18 cellular contexts compared by ENCODE assay signal in genomic region chr14:102264775-102265174, GRCh38. TPM values are rescaled to one million over a fixed set of nuclear protein-coding genes. Genes with fewer than 3 reads are reported as not detected.
DNase-seq lines count a peak whose midpoint lies in the region; ATAC-seq and TF ChIP-seq lines count a peak whose summit lies in the region.
"Had no signal": no experiment of that assay in that cellular context is flagged by ENCODE, and none has a peak within 500 bp of the region (broad histone marks: within the 10 kb centered on the region; RNA-seq: fewer than 3 reads in every experiment).

No MANE protein-coding gene starts in this region.

- H3K79me2 ChIP-seq in neural cell (replicated peaks; ENCODE audit: insufficient read depth, low read length) = no peaks in the 10 kb centered on the region

- H3K9me2 ChIP-seq in neural cell (ENCODE audit: insufficient read depth, low read length) = no peaks in the 10 kb centered on the region

- TF ChIP-seq POLR2A in body of pancreas (IDR thresholded peaks at IDR 0.05) = peak in 1 of 3 donors; percentile 16

- no peaks in the 10 kb centered on the region for H3K9me3 Mint-ChIP-seq in Calu3 (ENCODE audit: low read depth, unreplicated experiment)
- H3K9me3 Mint-ChIP-seq: CD4-positive, alpha-beta memory T cell; effector memory CD8-positive, alpha-beta T cell; natural killer cell treated with Interleukin-12 subunit alpha and Interleukin-12 subunit beta and Interleukin-15 and Interleukin-18, amount 100 ng/mL, for 72 hours; stimulated activated naive CD8-positive, alpha-beta T cell treated with anti-CD3 and anti-CD28 coated beads, Interleukin-15, amount 100 ng/mL, for 72 hours; T-helper 2 cell treated with Interferon-gamma antibody and Interleukin-4, amounts not matched to agents 5 μg/mL and 100 μg/mL, for 36 hours had no signal

- H3K9me3 ChIP-seq in body of pancreas (no peaks in the 10 kb centered on the region), neural cell (ENCODE audit: low read length) (no peaks in the 10 kb centered on the region)

- TF ChIP-seq CTCF in Calu3 (IDR thresholded peaks at IDR 0.05; ENCODE audit: unreplicated experiment) = no peak
- no peak for TF ChIP-seq CTCF in body of pancreas (IDR thresholded peaks at IDR 0.05)
- TF ChIP-seq CTCF in neural cell (IDR thresholded peaks at IDR 0.05; ENCODE audit: poor library complexity, severe bottlenecking) = no peak

- no peaks in the 10 kb centered on the region for H3K36me3 ChIP-seq in body of pancreas (replicated peaks in 1 of 2; ENCODE audit: insufficient read depth in 1 of 2, low read depth in 2 of 2)
- H3K36me3 ChIP-seq in neural cell (ENCODE audit: insufficient read depth, low read length) = no peaks in the 10 kb centered on the region

- H3K4me2 ChIP-seq in neural cell (ENCODE audit: low read length) = no peak overlapping the region

- H3K4me1 Mint-ChIP-seq in Calu3 (ENCODE audit: low read depth, unreplicated experiment) = peaks cover 39% of the 10 kb centered on the region
- H3K4me1 Mint-ChIP-seq: CD4-positive, alpha-beta memory T cell; stimulated activated naive CD8-positive, alpha-beta T cell treated with anti-CD3 and anti-CD28 coated beads, Interleukin-15, amount 100 ng/mL, for 72 hours had no signal

- CTCF ChIA-PET in Calu3 (lab: Charles Lee) = no interaction called here

- TF ChIP-seq EP300 in neural cell (conservative IDR thresholded peaks at IDR 0.05; ENCODE audit: poor library complexity, severe bottlenecking) = no peak

- peak overlapping the region; percentile 14 for H3K9ac ChIP-seq in neural cell (ENCODE audit: low read length)

- H3K27me3 ChIP-seq in body of pancreas (no peaks in the 10 kb centered on the region), neural cell (ENCODE audit: insufficient read depth, low read depth, low read length) (no peaks in the 10 kb centered on the region)

- ATAC-seq in body of pancreas = peak; percentile 76
- peak; percentile 77 to 85 for ATAC-seq in left cardiac atrium
- no peak for ATAC-seq in HG02970 (IDR thresholded peaks at IDR 0.05; ENCODE audit: low FRiP score, unreplicated experiment)
- ATAC-seq in HG03045 (IDR thresholded peaks at IDR 0.05; ENCODE audit: unreplicated experiment) = no peak
- ATAC-seq: effector memory CD8-positive, alpha-beta T cell; stimulated activated naive CD8-positive, alpha-beta T cell treated with anti-CD3 and anti-CD28 coated beads, Interleukin-15, amount 100 ng/mL, for 72 hours had no signal

- H4K20me1 ChIP-seq in neural cell (ENCODE audit: insufficient read depth) = no peaks in the 10 kb centered on the region

- DNase-seq in Calu3 = no peak
- DNase-seq in body of pancreas = peak in 3 of 4 donors; percentile 19 to 55 (median 48)
- peak; percentile 44 for DNase-seq in left cardiac atrium
- DNase-seq in NCI-H748 treated with DMSO at 0.1 percent for 48 hours (lab: John Stamatoyannopoulos, UW) = no peak
- no peak for DNase-seq in nucleus accumbens (lab: John Stamatoyannopoulos, UW)
- DNase-seq: activated CD4-positive, CD25-positive, alpha-beta regulatory T cell; CD4-positive, alpha-beta memory T cell; effector memory CD8-positive, alpha-beta T cell; EL; NCI-H2029; NCI-H510A treated with DMSO at 0.1 percent for 48 hours; stimulated activated naive CD8-positive, alpha-beta T cell treated with anti-CD3 and anti-CD28 coated beads, Interleukin-15, amount 100 ng/mL, for 72 hours had no signal

- peaks cover 56% of the 10 kb centered on the region for H3K36me3 Mint-ChIP-seq in Calu3 (ENCODE audit: insufficient read depth, unreplicated experiment)
- H3K36me3 Mint-ChIP-seq: CD4-positive, alpha-beta memory T cell; natural killer cell treated with Interleukin-12 subunit alpha and Interleukin-12 subunit beta and Interleukin-15 and Interleukin-18, amount 100 ng/mL, for 72 hours had no signal

- intact Hi-C loops in Calu3 (cut with micrococcal nuclease; ENCODE audit: unreplicated experiment) (loop anchor here (5.0 kb wide), 1 partner anchor 38 kb away; no protein-coding TSS in a partner anchor), body of pancreas (cut with DNase I) (no loop called here), left cardiac atrium (cut with DNase I) (no loop called here)

- H3K4me3 ChIP-seq in body of pancreas (no peak overlapping the region), neural cell (ENCODE audit: low read length) (no peak overlapping the region)
- H3K4me3 ChIP-seq: lung had no signal

- 15 to 29% methylated on average over 4 of the region's 4 CpGs for WGBS in body of pancreas, 2 donors

- no peak overlapping the region for H2AFZ ChIP-seq in neural cell (ENCODE audit: low read depth, low read length)

- peak overlapping the region; percentile 23 for H3K27ac Mint-ChIP-seq in Calu3 (ENCODE audit: unreplicated experiment)
- H3K27ac Mint-ChIP-seq: CD4-positive, alpha-beta memory T cell; effector memory CD8-positive, alpha-beta T cell; natural killer cell treated with Interleukin-12 subunit alpha and Interleukin-12 subunit beta and Interleukin-15 and Interleukin-18, amount 100 ng/mL, for 72 hours; stimulated activated naive CD8-positive, alpha-beta T cell treated with anti-CD3 and anti-CD28 coated beads, Interleukin-15, amount 100 ng/mL, for 72 hours; T-helper 2 cell treated with Interferon-gamma antibody and Interleukin-4, amounts not matched to agents 5 μg/mL and 100 μg/mL, for 36 hours had no signal

- H3K27ac ChIP-seq in body of pancreas (peak overlapping the region; percentile 17 to 75 (median 61)), neural cell (ENCODE audit: low read length) (no peak overlapping the region)

- H3K27me3 Mint-ChIP-seq in Calu3 (ENCODE audit: unreplicated experiment) = no peaks in the 10 kb centered on the region
- H3K27me3 Mint-ChIP-seq: CD4-positive, alpha-beta memory T cell; effector memory CD8-positive, alpha-beta T cell; natural killer cell treated with Interleukin-12 subunit alpha and Interleukin-12 subunit beta and Interleukin-15 and Interleukin-18, amount 100 ng/mL, for 72 hours; stimulated activated naive CD8-positive, alpha-beta T cell treated with anti-CD3 and anti-CD28 coated beads, Interleukin-15, amount 100 ng/mL, for 72 hours had no signal

- no peak for TF ChIP-seq RAD21 in neural cell (conservative IDR thresholded peaks at IDR 0.05)

- no TSS peak for BruUV-seq in Calu3 (replicated peaks; lab: Mats Ljungman, UMichigan)

- H3K4me3 Mint-ChIP-seq in Calu3 (ENCODE audit: low read depth, unreplicated experiment) = no peak overlapping the region
- H3K4me3 Mint-ChIP-seq: CD4-positive, alpha-beta memory T cell; effector memory CD8-positive, alpha-beta T cell; natural killer cell treated with Interleukin-12 subunit alpha and Interleukin-12 subunit beta and Interleukin-15 and Interleukin-18, amount 100 ng/mL, for 72 hours; stimulated activated naive CD8-positive, alpha-beta T cell treated with anti-CD3 and anti-CD28 coated beads, Interleukin-15, amount 100 ng/mL, for 72 hours; T-helper 2 cell treated with Interferon-gamma antibody and Interleukin-4, amounts not matched to agents 5 μg/mL and 100 μg/mL, for 36 hours had no signal

- H3K4me1 ChIP-seq in body of pancreas = peaks cover 36% of the 10 kb centered on the region

- no peaks in the 10 kb centered on the region for H3F3A ChIP-seq in neural cell (ENCODE audit: insufficient read depth, low read length, poor library complexity, severe bottlenecking)

TF ChIP-seq in neural cell, 6 proteins besides CTCF, POLR2A, EP300 and RAD21:
- TF ChIP-seq POLR2AphosphoS5 (IDR thresholded peaks at IDR 0.05) (no peak), MXI1 (conservative IDR thresholded peaks at IDR 0.05; ENCODE audit: poor library complexity, severe bottlenecking) (no peak), TAF1 (IDR thresholded peaks at IDR 0.05; ENCODE audit: low read depth) (no peak), SMC3 (conservative IDR thresholded peaks at IDR 0.05; ENCODE audit: poor library complexity) (no peak), REST (IDR thresholded peaks at IDR 0.05; ENCODE audit: borderline replicate concordance) (no peak), EZH2 (IDR thresholded peaks at IDR 0.05; ENCODE audit: borderline replicate concordance, insufficient read depth, low read length, poor library complexity, severe bottlenecking) (no peak)

RNA-seq across cellular contexts. Expression of gene MOK, which starts 40.2 kb away (rescaled TPM):
- total RNA-seq in Calu3 (2022) = 89.7 and 107 TPM in 2 replicates
- 10 to 100 TPM; 14.3 to 18.5 TPM for total RNA-seq in body of pancreas
- total RNA-seq in left cardiac atrium = 10 to 100 TPM; 10.8 to 15.3 TPM
- polyA plus RNA-seq in neural cell = 63.6 and 89.8 TPM in 2 replicates
- polyA minus RNA-seq in neural cell = 52.1 and 54.8 TPM in 2 replicates

RNA-seq across cellular contexts. Expression of gene ZNF839, which starts 54.8 kb away (rescaled TPM):
- 18.3 and 21.7 TPM in 2 replicates for total RNA-seq in Calu3 (2022)
- total RNA-seq in body of pancreas = 10 to 100 TPM in 1 of 2 donors, 1 to 10 TPM in 1; 8.0 to 22.1 TPM
- 1 to 10 TPM; 5.9 to 6.4 TPM for total RNA-seq in left cardiac atrium
- polyA plus RNA-seq in neural cell = 13.3 and 15.3 TPM in 2 replicates
- 17.6 and 20.5 TPM in 2 replicates for polyA minus RNA-seq in neural cell

Comparison
In these comparisons a context has a peak if more than half of its experiments do, and no peak if none do; other contexts are left out.
1. DNase-seq: peak in body of pancreas (3 of 4) and left cardiac atrium (single experiment); none in Calu3 (single experiment), NCI-H748 treated with DMSO at 0.1 percent for 48 hours (single experiment) and nucleus accumbens (0 of 56).
2. ATAC-seq: peak in body of pancreas (single experiment) and left cardiac atrium (2 of 2); none in HG02970 (single experiment) and HG03045 (single experiment).